In the genomic region with DNA sequence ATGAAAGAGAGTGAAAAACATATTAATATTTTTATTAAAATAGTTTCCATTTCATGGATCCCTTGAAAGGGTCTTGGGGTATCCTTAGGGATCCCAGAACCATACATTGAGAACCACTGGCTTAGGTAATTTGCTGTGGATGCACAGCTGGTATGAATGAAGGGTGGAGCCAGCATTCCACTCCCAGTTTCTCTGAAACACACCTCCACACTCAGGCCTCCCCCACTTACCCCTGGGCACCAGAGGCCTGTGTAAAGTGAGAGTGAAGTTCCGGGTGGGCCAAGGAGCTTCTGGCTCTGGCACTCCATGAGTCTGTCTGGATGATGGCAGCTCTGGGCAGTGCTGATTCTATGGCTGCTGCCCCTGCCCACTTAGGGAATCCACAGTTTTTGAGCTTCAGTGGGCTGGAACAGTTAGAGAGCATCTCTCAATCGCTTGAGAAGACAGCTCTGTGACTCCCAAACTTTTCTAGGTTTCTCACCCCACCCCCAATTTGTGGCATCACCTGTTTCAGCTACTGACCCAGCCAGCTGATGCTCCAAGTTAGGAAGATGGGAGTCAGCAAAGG, we compare ENCODE assay signal across 16 cellular contexts. TPM values are rescaled to one million over a fixed set of nuclear protein-coding genes. Genes with fewer than 3 reads are reported as not detected.
DNase-seq lines count a peak whose midpoint lies in the region; TF ChIP-seq lines count a peak whose summit lies in the region.
"Had no signal": no experiment of that assay in that cellular context is flagged by ENCODE, and none has a peak within 500 bp of the region (broad histone marks: within the 10 kb centered on the region; RNA-seq: fewer than 3 reads in every experiment).

No MANE protein-coding gene starts in this region.

- H2BK5ac ChIP-seq in mesenchymal stem cell (ENCODE audit: low read depth, low read length, poor library complexity, severe bottlenecking) = peak overlapping the region; percentile 24

- CTCF ChIA-PET in mammary epithelial cell (lab: Charles Lee; ENCODE audit: low non-redundant PET) = interaction anchor here (1.7 kb wide), 1 partner anchor 159 kb away, joined by 18 read pairs; no protein-coding TSS in a partner anchor

- H3K79me2 ChIP-seq in mammary epithelial cell (ENCODE audit: insufficient read depth, low read length) = no peaks in the 10 kb centered on the region

- WGBS in mammary epithelial cell (ENCODE audit: low coverage, missing lambda C conversion rate) = 38% methylated on average over 1 of the region's 2 CpGs
- WGBS in mesenchymal stem cell = 79% methylated on average over 2 of the region's 2 CpGs
- 17 to 28% methylated on average over 2 of the region's 2 CpGs for WGBS in thyroid gland, 2 donors

- dilution Hi-C loops in mammary epithelial cell (cut with HindIII; ENCODE audit: low sequenced_read_pairs) = no loop called here

- no peak for DNase-seq in mammary epithelial cell
- no peak for DNase-seq in breast epithelium (ENCODE audit: low spot score in 2 of 2)
- DNase-seq in glomerular visceral epithelial cell (ENCODE audit: extremely low spot score) = peak; percentile 73
- DNase-seq in mesenchymal stem cell = no peak
- DNase-seq in thyroid gland = peak; percentile 58 to 59
- DNase-seq in DMS53 (lab: John Stamatoyannopoulos, UW) = no peak
- no peak for DNase-seq in NCI-H774 (lab: John Stamatoyannopoulos, UW)
- no peak for DNase-seq in ecto neural progenitor cell (ENCODE audit: low spot score)
- DNase-seq: CD8-positive, alpha-beta T cell; DMS 273 treated with DMSO at 0.1 percent for 48 hours; GM23248; HCEC 1CT had no signal

- no peak overlapping the region for H2BK15ac ChIP-seq in mesenchymal stem cell (ENCODE audit: low read depth, poor library complexity, severe bottlenecking)

- no peaks in the 10 kb centered on the region for H3K9me3 ChIP-seq in mammary epithelial cell (replicated peaks; ENCODE audit: insufficient read depth, low read length)
- no peaks in the 10 kb centered on the region for H3K9me3 ChIP-seq in breast epithelium
- H3K9me3 ChIP-seq in mesenchymal stem cell (ENCODE audit: control insufficient read depth, low read length) = no peaks in the 10 kb centered on the region
- H3K9me3 ChIP-seq in thyroid gland = no peaks in the 10 kb centered on the region
- H3K9me3 ChIP-seq: A549; BLaER1 treated with 17β-estradiol and CSF1 and Interleukin-3, amounts not matched to agents 10 nM and 100 nM had no signal

- H3K9ac ChIP-seq in mammary epithelial cell (ENCODE audit: insufficient read depth, low read length) (no peak overlapping the region), mesenchymal stem cell (ENCODE audit: low read length) (no peak overlapping the region)
- H3K9ac ChIP-seq: GM23248 had no signal

- TF ChIP-seq CTCF in mammary epithelial cell (conservative IDR thresholded peaks at IDR 0.05 in 1 of 2, IDR thresholded peaks at IDR 0.05 in 1 of 2; ENCODE audit: extremely low read depth in 1 of 2, insufficient read depth in 1 of 2, low read depth in 1 of 2, low read length in 2 of 2) = no peak
- TF ChIP-seq CTCF in breast epithelium (IDR thresholded peaks at IDR 0.05) = no peak
- TF ChIP-seq CTCF in thyroid gland (IDR thresholded peaks at IDR 0.05) = no peak

- H2BK12ac ChIP-seq in mesenchymal stem cell (ENCODE audit: low read length in 2 of 2) = no peak overlapping the region

- H3K14ac ChIP-seq in mesenchymal stem cell (ENCODE audit: low read length in 2 of 2) = no peak overlapping the region

- H3K27ac ChIP-seq in mammary epithelial cell (ENCODE audit: insufficient read depth, low read depth, low read length) (no peak overlapping the region), breast epithelium (no peak overlapping the region), mesenchymal stem cell (ENCODE audit: low read length, poor library complexity, severe bottlenecking) (peak overlapping the region; percentile 78), thyroid gland (peak overlapping the region; percentile 83 to 90 (median 88))
- H3K27ac ChIP-seq: 22Rv1; A549; BLaER1 treated with 17β-estradiol and CSF1 and Interleukin-3, amounts not matched to agents 10 nM and 100 nM; GM23248; HL-60 had no signal

- peak overlapping the region; percentile 97 for H2AK5ac ChIP-seq in mesenchymal stem cell (ENCODE audit: low read length, severe bottlenecking)

- intact Hi-C loops in mammary epithelial cell (cut with micrococcal nuclease) = loop anchor here (5.0 to 10.0 kb wide), 3 partner anchors 86 to 958 kb away; partner anchors contain the start of gene AIM2
- intact Hi-C loops in breast epithelium (cut with DNase I; ENCODE audit: low total_unique reads) = loop anchor here (10.0 kb wide), 1 partner anchor 158 kb away; no protein-coding TSS in a partner anchor
- intact Hi-C loops in thyroid gland (cut with DNase I) = no loop called here

- no peak overlapping the region for H3K4ac ChIP-seq in mesenchymal stem cell (ENCODE audit: low read depth in 1 of 2, low read length in 2 of 2)

- no peak overlapping the region for H4K8ac ChIP-seq in mesenchymal stem cell (ENCODE audit: low read length)

- H3K23ac ChIP-seq in mesenchymal stem cell (ENCODE audit: low read length in 2 of 2) = no peak overlapping the region

- H3K18ac ChIP-seq in mesenchymal stem cell (ENCODE audit: low read depth in 1 of 2, low read length in 2 of 2) = no peak overlapping the region

- no peaks in the 10 kb centered on the region for H4K20me1 ChIP-seq in mammary epithelial cell (ENCODE audit: insufficient read depth, low read length)
- H4K20me1 ChIP-seq: BLaER1 treated with 17β-estradiol and CSF1 and Interleukin-3, amounts not matched to agents 10 nM and 100 nM had no signal

- no peak overlapping the region for H4K91ac ChIP-seq in mesenchymal stem cell (ENCODE audit: low read length)

- peaks cover 2% of the 10 kb centered on the region for H3K79me1 ChIP-seq in mesenchymal stem cell (replicated peaks; ENCODE audit: low read length, poor library complexity, severe bottlenecking)

- H3K4me3 ChIP-seq in mammary epithelial cell (replicated peaks in 1 of 3; ENCODE audit: insufficient read depth in 1 of 3, low read depth in 2 of 3, low read length in 3 of 3) (no peak overlapping the region), breast epithelium (no peak overlapping the region), mesenchymal stem cell (ENCODE audit: insufficient read depth in 1 of 2, low read depth in 1 of 2, low read length in 2 of 2) (no peak overlapping the region), thyroid gland (replicated peaks in 1 of 3) (no peak overlapping the region)
- H3K4me3 ChIP-seq: A549; BLaER1 treated with 17β-estradiol and CSF1 and Interleukin-3, amounts not matched to agents 10 nM and 100 nM; GM23248 had no signal

- TF ChIP-seq POLR2A in breast epithelium (IDR thresholded peaks at IDR 0.05) = no peak
- TF ChIP-seq POLR2A in thyroid gland (IDR thresholded peaks at IDR 0.05) = no peak

- H3K4me2 ChIP-seq in mammary epithelial cell (ENCODE audit: insufficient read depth, low read depth, low read length) (no peak overlapping the region), mesenchymal stem cell (ENCODE audit: low read length, poor library complexity, severe bottlenecking) (no peak overlapping the region)
- H3K4me2 ChIP-seq: A549; BLaER1 treated with 17β-estradiol and CSF1 and Interleukin-3, amounts not matched to agents 10 nM and 100 nM had no signal

- in situ Hi-C loops in mammary epithelial cell (cut with MboI; ENCODE audit: low sequenced_read_pairs in 2 of 2) = loop anchor here (5.0 to 10.0 kb wide), 3 partner anchors 156 to 248 kb away; no protein-coding TSS in a partner anchor

- H3K4me1 ChIP-seq in mammary epithelial cell (ENCODE audit: insufficient read depth, low read length) = peaks cover 18% of the 10 kb centered on the region
- no peaks in the 10 kb centered on the region for H3K4me1 ChIP-seq in breast epithelium
- H3K4me1 ChIP-seq in mesenchymal stem cell (ENCODE audit: control insufficient read depth, insufficient read depth, low read depth, low read length) = peaks cover 32% of the 10 kb centered on the region
- peaks cover 18 to 27% of the 10 kb centered on the region in 2 donors for H3K4me1 ChIP-seq in thyroid gland

- H3K36me3 ChIP-seq in mammary epithelial cell (ENCODE audit: insufficient read depth, low read length) (no peaks in the 10 kb centered on the region), breast epithelium (no peaks in the 10 kb centered on the region), mesenchymal stem cell (ENCODE audit: control insufficient read depth in 1 of 2, insufficient read depth in 2 of 2, low read depth in 1 of 2, low read length in 2 of 2) (no peaks in the 10 kb centered on the region), thyroid gland (no peaks in the 10 kb centered on the region)
- H3K36me3 ChIP-seq: BLaER1 treated with 17β-estradiol and CSF1 and Interleukin-3, amounts not matched to agents 10 nM and 100 nM had no signal

- H2BK120ac ChIP-seq in mesenchymal stem cell (ENCODE audit: low read depth, low read length) = no peak overlapping the region

- no peaks in the 10 kb centered on the region for H3K27me3 ChIP-seq in mammary epithelial cell (ENCODE audit: insufficient read depth, low read length)
- peaks cover 0 to 4% of the 10 kb centered on the region in 2 donors for H3K27me3 ChIP-seq in breast epithelium
- peaks cover 0 to 3% of the 10 kb centered on the region in 2 experiments for H3K27me3 ChIP-seq in mesenchymal stem cell (ENCODE audit: control insufficient read depth in 1 of 2, insufficient read depth in 1 of 2, low read length in 2 of 2)
- no peaks in the 10 kb centered on the region for H3K27me3 ChIP-seq in thyroid gland
- H3K27me3 ChIP-seq: BLaER1 treated with 17β-estradiol and CSF1 and Interleukin-3, amounts not matched to agents 10 nM and 100 nM had no signal

- peak overlapping the region; percentile 40 for H2AFZ ChIP-seq in mammary epithelial cell (ENCODE audit: low read depth, low read length)
- H2AFZ ChIP-seq in mesenchymal stem cell (ENCODE audit: low read depth, low read length) = no peak overlapping the region
- H2AFZ ChIP-seq: GM23248 had no signal

- BruUV-seq in mammary epithelial cell (replicated peaks; lab: Mats Ljungman, UMichigan) = no TSS peak

RNA-seq across cellular contexts. Expression of gene CD1D, which starts 57.8 kb away (rescaled TPM):
- total RNA-seq in mammary epithelial cell (1 to 10 TPM; 1.3 to 3.7 TPM), breast epithelium (1 to 10 TPM in 2 of 3 donors, under 1 TPM in 1; 0.96 to 2.0 (median 1.8) TPM), thyroid gland (1 to 10 TPM in 3 of 4 donors, under 1 TPM in 1; 0.45 to 2.8 (median 1.7) TPM)
- 3.7 TPM for polyA plus RNA-seq in mammary epithelial cell
- polyA minus RNA-seq in mammary epithelial cell = 1.6 TPM
- 5.1 TPM for polyA plus RNA-seq in mesenchymal stem cell (2013, experiment 1 of 2)
- 5.2 TPM for polyA plus RNA-seq in mesenchymal stem cell (2013, experiment 2 of 2)
- total RNA-seq: CD8-positive, alpha-beta T cell; GM23248 had no signal
- polyA plus RNA-seq: GM23248 had no signal

Comparison
In these comparisons a context has a peak if more than half of its experiments do, and no peak if none do; other contexts are left out.
1. DNase-seq: peak in glomerular visceral epithelial cell (single experiment) and thyroid gland (2 of 2); none in mammary epithelial cell (single experiment), breast epithelium (0 of 2), mesenchymal stem cell (single experiment), DMS53 (single experiment), NCI-H774 (single experiment) and ecto neural progenitor cell (single experiment).
2. H3K27ac ChIP-seq: peak in mesenchymal stem cell (single experiment) and thyroid gland (3 of 3); none in mammary epithelial cell (single experiment) and breast epithelium (0 of 2).